9 cellular contexts compared by ENCODE assay signal in the genomic region with DNA sequence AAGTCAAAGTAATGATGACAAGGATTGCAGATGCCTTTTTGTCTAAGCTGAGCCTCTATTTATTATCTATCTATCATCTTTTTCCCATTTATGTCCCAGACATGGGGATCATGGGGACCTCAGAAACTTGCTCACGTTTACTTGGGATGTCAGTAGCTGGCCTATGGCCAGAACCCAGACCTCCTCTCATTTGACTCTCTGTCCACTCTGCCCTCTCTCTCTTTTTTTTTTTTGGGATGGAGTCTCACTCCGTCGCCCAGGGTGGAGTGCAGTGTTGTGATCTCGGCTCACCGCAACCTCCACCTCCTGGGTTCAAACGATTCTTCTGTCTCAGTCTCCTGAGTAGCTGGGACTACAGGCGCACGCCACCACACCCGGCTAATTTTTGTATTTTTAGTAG. TPM values are rescaled to one million over a fixed set of nuclear protein-coding genes. Genes with fewer than 3 reads are reported as not detected.
A peak's percentile ranks its signal among the peaks of the same experiment; 100 is the strongest.
DNase-seq lines count a peak whose midpoint lies in the region; ATAC-seq, FAIRE-seq and TF ChIP-seq lines count a peak whose summit lies in the region.
"Had no signal": no experiment of that assay in that cellular context is flagged by ENCODE, and none has a peak within 500 bp of the region (broad histone marks: within the 10 kb centered on the region; RNA-seq: fewer than 3 reads in every experiment).

No MANE protein-coding gene starts in this region.

- peaks cover 6 to 18% of the 10 kb centered on the region in 2 donors for H3K36me3 Mint-ChIP-seq in stimulated activated naive B cell treated with anti-CD40 and anti-IgM and Interleukin-4, amounts not matched to agents 10 μg/mL and 1 μg/mL and 100 μg/mL, for 72 hours
- H3K36me3 Mint-ChIP-seq in T-helper 17 cell (ENCODE audit: low read depth): no peaks in the 10 kb centered on the region

- peaks cover 8% of the 10 kb centered on the region for H3K36me3 ChIP-seq in IMR-90 (ENCODE audit: control insufficient read depth, insufficient read depth, low read length)
- H3K36me3 ChIP-seq in HepG2 (replicated peaks in 1 of 2; ENCODE audit: control insufficient read depth in 1 of 2, insufficient read depth in 2 of 2, low read length in 2 of 2): no peaks in the 10 kb centered on the region

- H2AFZ ChIP-seq in IMR-90 (replicated peaks; ENCODE audit: low read length, poor library complexity): no peak overlapping the region
- no peak overlapping the region for H2AFZ ChIP-seq in HepG2 (ENCODE audit: low read length)

- peaks cover 49 to 63% of the 10 kb centered on the region in 2 donors for H3K4me1 Mint-ChIP-seq in stimulated activated naive B cell treated with anti-CD40 and anti-IgM and Interleukin-4, amounts not matched to agents 10 μg/mL and 1 μg/mL and 100 μg/mL, for 72 hours
- peaks cover 17% of the 10 kb centered on the region for H3K4me1 Mint-ChIP-seq in T-helper 17 cell

- H3K79me1 ChIP-seq in IMR-90 (ENCODE audit: low read depth in 1 of 2, low read length in 2 of 2): peaks cover 21 to 39% of the 10 kb centered on the region in 2 experiments; a peak in 3 of 4 replicates

- H2BK15ac ChIP-seq in IMR-90 (ENCODE audit: low read depth, low read length): peak overlapping the region; percentile 95; the same call in 2 of the 3 replicates

- CTCF ChIA-PET in IMR-90 (lab: Yijun Ruan, JAX): no interaction called here
- CTCF ChIA-PET in HepG2 (lab: Yijun Ruan, JAX; ENCODE audit: low intra/inter-chr PET ratio, low total read pairs): no interaction called here

- no peak for TF ChIP-seq RAD21 in IMR-90 (IDR thresholded peaks at IDR 0.05; ENCODE audit: low read length)
- TF ChIP-seq RAD21 in HepG2 (CRISPR knock-in tag; IDR thresholded peaks at IDR 0.05): no peak

- TF ChIP-seq EP300 in HepG2 (IDR thresholded peaks at IDR 0.05; ENCODE audit: low read depth in 2 of 2, low read length in 2 of 2) (no peak), HepG2 (CRISPR knock-in tag; IDR thresholded peaks at IDR 0.05; ENCODE audit: borderline replicate concordance) (no peak)

- peak overlapping the region; percentile 86; the same call in 1 of the 2 replicates for H2AK5ac ChIP-seq in IMR-90 (ENCODE audit: low read depth, low read length)

- H4K91ac ChIP-seq in IMR-90 (ENCODE audit: insufficient read depth, low read depth, low read length): peak overlapping the region; percentile 95

- peak overlapping the region; percentile 81 for H3K27ac Mint-ChIP-seq in stimulated activated naive B cell treated with anti-CD40 and anti-IgM and Interleukin-4, amounts not matched to agents 10 μg/mL and 1 μg/mL and 100 μg/mL, for 72 hours
- no peak overlapping the region for H3K27ac Mint-ChIP-seq in T-helper 17 cell

- peak overlapping the region; percentile 96 for H2BK120ac ChIP-seq in IMR-90 (ENCODE audit: low read depth, low read length)

- peak overlapping the region; percentile 67; the same call in 1 of the 2 replicates for H3K56ac ChIP-seq in IMR-90 (ENCODE audit: extremely low read depth, insufficient read depth, low read length)

- H3K14ac ChIP-seq in IMR-90 (replicated peaks; ENCODE audit: low read depth, low read length): peak overlapping the region; percentile 89

- H3K9ac ChIP-seq in IMR-90 (ENCODE audit: low read depth, low read length) (peak overlapping the region; percentile 50), HepG2 (ENCODE audit: insufficient read depth, low read depth, low read length) (0 out of 2 replicates have a peak overlapping the region, but pooled peaks have one; percentile 35)

- no peaks in the 10 kb centered on the region for H3K27me3 Mint-ChIP-seq in stimulated activated naive B cell treated with anti-CD40 and anti-IgM and Interleukin-4, amounts not matched to agents 10 μg/mL and 1 μg/mL and 100 μg/mL, for 72 hours
- H3K27me3 Mint-ChIP-seq in T-helper 17 cell: no peaks in the 10 kb centered on the region

- H3K9me3 ChIP-seq in IMR-90 (ENCODE audit: control insufficient read depth, insufficient read depth, low read length) (no peaks in the 10 kb centered on the region), HepG2 (ENCODE audit: low read length) (no peaks in the 10 kb centered on the region), T-helper 17 cell (ENCODE audit: control insufficient read depth, low read length, poor library complexity, severe bottlenecking) (no peaks in the 10 kb centered on the region)

- in situ Hi-C loops in IMR-90 (cut with MboI; ENCODE audit: low sequenced_read_pairs): no loop called here
- in situ Hi-C loops in HepG2 (cut with HindIII; ENCODE audit: extremely low pct_ligation_motif_present, low pct_unique_long_range_greater_than_20kb): no loop called here

- peak overlapping the region; percentile 86 for H2BK5ac ChIP-seq in IMR-90 (ENCODE audit: low read depth, low read length, poor library complexity, severe bottlenecking)

- H4K5ac ChIP-seq in IMR-90 (ENCODE audit: low read depth, low read length): peak overlapping the region; percentile 23; the same call in 1 of the 2 replicates

- H3K4me1 ChIP-seq in IMR-90 (ENCODE audit: control insufficient read depth, insufficient read depth, low read length): peaks cover 30% of the 10 kb centered on the region
- H3K4me1 ChIP-seq in HepG2 (ENCODE audit: insufficient read depth, low read length): peaks cover 79% of the 10 kb centered on the region

- peaks cover 0 to 4% of the 10 kb centered on the region in 2 donors for H3K9me3 Mint-ChIP-seq in stimulated activated naive B cell treated with anti-CD40 and anti-IgM and Interleukin-4, amounts not matched to agents 10 μg/mL and 1 μg/mL and 100 μg/mL, for 72 hours

- intact Hi-C loops in IMR-90 (cut with micrococcal nuclease): loop anchor here (2.0 kb wide), 1 partner anchor 16 kb away; no protein-coding TSS in a partner anchor
- intact Hi-C loops in HepG2 (cut with micrococcal nuclease; ENCODE audit: unreplicated experiment): no loop called here

- H4K20me1 ChIP-seq in IMR-90 (ENCODE audit: insufficient read depth, low read length): peaks cover 13% of the 10 kb centered on the region
- H4K20me1 ChIP-seq in HepG2 (ENCODE audit: insufficient read depth, low read length): peaks cover 9% of the 10 kb centered on the region; the same call in 1 of the 2 replicates

- H3K79me2 ChIP-seq in HepG2 (ENCODE audit: insufficient read depth, low read length): peaks cover 13% of the 10 kb centered on the region

- TF ChIP-seq POLR2A in IMR-90 (IDR thresholded peaks at IDR 0.05; ENCODE audit: low read depth, low read length) (no peak), HepG2 (IDR thresholded peaks at IDR 0.05; ENCODE audit: insufficient read depth in 1 of 2, low read depth in 2 of 2, low read length in 2 of 2) (no peak)

- no peak for FAIRE-seq in HepG2 (lab: Jason Lieb, UNC)

- H4K8ac ChIP-seq in IMR-90 (ENCODE audit: low read depth in 2 of 2, low read length in 2 of 2): peak overlapping the region; percentile 57 to 81

- H3K27me3 ChIP-seq in IMR-90 (ENCODE audit: control insufficient read depth, insufficient read depth, low read length): no peaks in the 10 kb centered on the region
- H3K27me3 ChIP-seq in HepG2 (ENCODE audit: control insufficient read depth in 1 of 2, insufficient read depth in 2 of 2, low read length in 2 of 2): no peaks in the 10 kb centered on the region; a peak in 1 of 5 replicates

- peaks cover 15% of the 10 kb centered on the region for H3K9me1 ChIP-seq in IMR-90 (ENCODE audit: insufficient read depth, low read length)

- no peak overlapping the region for H3K4me3 ChIP-seq in IMR-90 (ENCODE audit: insufficient read depth, low read depth, low read length)
- no peak overlapping the region for H3K4me3 ChIP-seq in HepG2 (replicated peaks in 1 of 3; ENCODE audit: insufficient read depth in 1 of 3, low read depth in 2 of 3, low read length in 3 of 3)

- peak overlapping the region; percentile 96 for H3K4ac ChIP-seq in IMR-90 (ENCODE audit: low read depth, low read length)

- dilution Hi-C loops in IMR-90 (cut with HindIII; ENCODE audit: low sequenced_read_pairs, unreplicated experiment): no loop called here

- H3K4me2 ChIP-seq in IMR-90 (ENCODE audit: low read depth, low read length) (no peak overlapping the region), HepG2 (ENCODE audit: low read depth, low read length) (0 out of 2 replicates have a peak overlapping the region, but pooled peaks have one; percentile 62)

- H2AK9ac ChIP-seq in IMR-90 (replicated peaks; ENCODE audit: low read depth, low read length, poor library complexity): no peak overlapping the region

- POLR2A ChIA-PET in IMR-90 (lab: Charles Lee; ENCODE audit: unreplicated experiment): no interaction called here
- POLR2A ChIA-PET in HepG2 (lab: Yijun Ruan, JAX): interaction anchor here (1.3 to 2.8 kb wide), 3 partner anchors 8 to 29 kb away, joined by 3 to 22 read pairs (median 8); no protein-coding TSS in a partner anchor

- WGBS in IMR-90 (ENCODE audit: extremely low coverage in 2 of 2, insufficient read length in 1 of 2), 2 experiments: no CpG with 5 or more reads among the region's 9 CpGs
- 93% methylated on average over 9 of the region's 9 CpGs for WGBS in HepG2 (ENCODE audit: low lambda C conversion rate)

- peak overlapping the region; percentile 46 to 52 for H3K4me3 Mint-ChIP-seq in stimulated activated naive B cell treated with anti-CD40 and anti-IgM and Interleukin-4, amounts not matched to agents 10 μg/mL and 1 μg/mL and 100 μg/mL, for 72 hours
- H3K4me3 Mint-ChIP-seq in T-helper 17 cell: no peak overlapping the region

- peak overlapping the region; percentile 95 for H2BK20ac ChIP-seq in IMR-90 (ENCODE audit: low read depth, low read length)

- H3K23ac ChIP-seq in IMR-90 (ENCODE audit: low read depth, low read length): peak overlapping the region; percentile 85; the same call in 1 of the 2 replicates

- TF ChIP-seq CTCF in IMR-90 (conservative IDR thresholded peaks at IDR 0.05; ENCODE audit: low read depth, low read length) (no peak), HepG2 (CRISPR knock-in tag; IDR thresholded peaks at IDR 0.05) (no peak), GM20000 (IDR thresholded peaks at IDR 0.05; ENCODE audit: extremely low read depth, missing control alignments) (no peak)

- DNase-seq in IMR-90 (no peak), HepG2 (ENCODE audit: low spot score) (no peak), GM20000 (ENCODE audit: low spot score) (no peak), T-helper 17 cell (no peak)
- DNase-seq in stimulated activated naive B cell treated with anti-CD40 and anti-IgM and Interleukin-4, amounts not matched to agents 10 μg/mL and 1 μg/mL and 100 μg/mL, for 72 hours: no peak
- DNase-seq: KG1 had no signal

- H3K18ac ChIP-seq in IMR-90 (ENCODE audit: low read depth, low read length): peak overlapping the region; percentile 75; the same call in 1 of the 2 replicates

- H3K27ac ChIP-seq in IMR-90 (ENCODE audit: insufficient read depth, low read length) (peak overlapping the region; percentile 87), angular gyrus (ENCODE audit: low read depth, low read length) (peak overlapping the region; percentile 71), HepG2 (ENCODE audit: extremely low read length, insufficient read depth, low read length) (peak overlapping the region; percentile 98)

- ATAC-seq in IMR-90 (ENCODE audit: low read depth) (no peak), HepG2 (no peak), GM21515 (IDR thresholded peaks at IDR 0.05; ENCODE audit: unreplicated experiment) (no peak), T-helper 17 cell (no peak), GM21526 (IDR thresholded peaks at IDR 0.05; ENCODE audit: low FRiP score, unreplicated experiment) (no peak)
- ATAC-seq in stimulated activated naive B cell treated with anti-CD40 and anti-IgM and Interleukin-4, amounts not matched to agents 10 μg/mL and 1 μg/mL and 100 μg/mL, for 72 hours (replicated peaks): no peak

- no TSS peak for BruUV-seq in IMR-90 (replicated peaks; lab: Mats Ljungman, UMichigan)
- BruUV-seq in HepG2 (replicated peaks; lab: Mats Ljungman, UMichigan): TSS peak; percentile 49

RNA-seq across cellular contexts. Expression of a gene that starts 3.7 kb away (rescaled TPM):
- total RNA-seq in IMR-90 (2012; rRNA removed) (109 and 171 TPM in 2 replicates), HepG2 (2016; rRNA removed; fragmentation: Illumina TruSeq; extraction: Trizol) (67.8 and 115 TPM in 2 replicates), T-helper 17 cell (10 to 100 TPM in 1 of 2 donors, 1 to 10 TPM in 1; 8.6 to 10.7 TPM)
- polyA plus RNA-seq in IMR-90 (2012; rRNA removed) (304 and 385 TPM in 2 replicates), HepG2 (2011; rRNA removed) (34.9 and 64.8 TPM in 2 replicates)
- polyA plus RNA-seq in IMR-90 (2012; cell fraction: cytosol; rRNA removed): 781 and 851 TPM in 2 replicates
- polyA plus RNA-seq in IMR-90 (2012; cell fraction: nucleus; rRNA removed; ENCODE audit: low replicate concordance): 1,444 and 1,599 TPM in 2 replicates
- 119 and 126 TPM in 2 replicates for total RNA-seq in HepG2 (2016; cell fraction: cytosol; rRNA removed; fragmentation: Illumina TruSeq; extraction: Trizol; ENCODE audit: low read depth)
- total RNA-seq in HepG2 (2016; cell fraction: insoluble cytoplasmic fraction; rRNA removed; fragmentation: Illumina TruSeq; extraction: Trizol): 65.6 and 120 TPM in 2 replicates
- total RNA-seq in HepG2 (2016; cell fraction: membrane; rRNA removed; fragmentation: Illumina TruSeq; extraction: Trizol): 79.8 and 82.4 TPM in 2 replicates
- total RNA-seq in HepG2 (2016; cell fraction: nucleus; rRNA removed; fragmentation: Illumina TruSeq; extraction: Trizol): 82.3 and 85.6 TPM in 2 replicates
- polyA plus RNA-seq in HepG2 (2011; cell fraction: cytosol; rRNA removed): 40.3 and 106 TPM in 2 replicates
- polyA plus RNA-seq in HepG2 (2011; cell fraction: nucleus; rRNA removed): 50.4 and 124 TPM in 2 replicates
- polyA plus RNA-seq in HepG2 (2012): 19.1 and 19.4 TPM in 2 replicates
- polyA plus RNA-seq in HepG2 (2016; cell fraction: cytosol; fragmentation: Illumina TruSeq; extraction: Trizol; ENCODE audit: low read depth): 19.4 and 20.9 TPM in 2 replicates
- 67.3 and 67.6 TPM in 2 replicates for polyA plus RNA-seq in HepG2 (2016; cell fraction: insoluble cytoplasmic fraction; fragmentation: Illumina TruSeq; extraction: Trizol; ENCODE audit: low read depth)
- polyA plus RNA-seq in HepG2 (2016; cell fraction: membrane; fragmentation: Illumina TruSeq; extraction: Trizol; ENCODE audit: low read depth): 27.8 and 28.9 TPM in 2 replicates
- polyA plus RNA-seq in HepG2 (2016; cell fraction: nucleus; fragmentation: Illumina TruSeq; extraction: Trizol; ENCODE audit: insufficient read depth, low read depth): 106 and 110 TPM in 2 replicates
- 66.2 and 315 TPM in 2 replicates for polyA minus RNA-seq in HepG2 (2011; rRNA and poly(A)+ RNA removed; ENCODE audit: low replicate concordance)
- polyA minus RNA-seq in HepG2 (2011; cell fraction: cytosol; rRNA and poly(A)+ RNA removed): 18.4 and 43.5 TPM in 2 replicates
- polyA minus RNA-seq in HepG2 (2011; cell fraction: nucleus; rRNA and poly(A)+ RNA removed): 53.5 and 115 TPM in 2 replicates

RNA-seq across cellular contexts. Expression of a gene that starts 32.0 kb away (rescaled TPM):
- total RNA-seq in IMR-90 (2012; rRNA removed) (0.36 and 0.56 TPM in 2 replicates), HepG2 (2016; rRNA removed; fragmentation: Illumina TruSeq; extraction: Trizol) (5.7 and 6.6 TPM in 2 replicates), T-helper 17 cell (1 to 10 TPM; 5.4 TPM)
- polyA plus RNA-seq in IMR-90 (2012; rRNA removed) (0.39 and 0.51 TPM in 2 replicates), HepG2 (2011; rRNA removed) (0.50 and 0.65 TPM in 2 replicates)
- polyA plus RNA-seq in IMR-90 (2012; cell fraction: cytosol; rRNA removed): 0.16 and 0.19 TPM in 2 replicates
- polyA plus RNA-seq in IMR-90 (2012; cell fraction: nucleus; rRNA removed; ENCODE audit: low replicate concordance): 0.55 and 0.63 TPM in 2 replicates
- total RNA-seq in HepG2 (2016; cell fraction: cytosol; rRNA removed; fragmentation: Illumina TruSeq; extraction: Trizol; ENCODE audit: low read depth): 1.1 and 1.3 TPM in 2 replicates
- 4.9 and 6.0 TPM in 2 replicates for total RNA-seq in HepG2 (2016; cell fraction: insoluble cytoplasmic fraction; rRNA removed; fragmentation: Illumina TruSeq; extraction: Trizol)
- total RNA-seq in HepG2 (2016; cell fraction: membrane; rRNA removed; fragmentation: Illumina TruSeq; extraction: Trizol): 2.6 TPM in 2 replicates
- total RNA-seq in HepG2 (2016; cell fraction: nucleus; rRNA removed; fragmentation: Illumina TruSeq; extraction: Trizol): 5.1 and 7.1 TPM in 2 replicates
- 0.29 and 0.35 TPM in 2 replicates for polyA plus RNA-seq in HepG2 (2011; cell fraction: cytosol; rRNA removed)
- 1.9 TPM in 2 replicates for polyA plus RNA-seq in HepG2 (2011; cell fraction: nucleus; rRNA removed)
- 0.63 and 1.4 TPM in 2 replicates for polyA plus RNA-seq in HepG2 (2012)
- 0.24 and 0.26 TPM in 2 replicates for polyA plus RNA-seq in HepG2 (2016; cell fraction: cytosol; fragmentation: Illumina TruSeq; extraction: Trizol; ENCODE audit: low read depth)
- 3.4 and 4.2 TPM in 2 replicates for polyA plus RNA-seq in HepG2 (2016; cell fraction: insoluble cytoplasmic fraction; fragmentation: Illumina TruSeq; extraction: Trizol; ENCODE audit: low read depth)
- 0.62 and 0.69 TPM in 2 replicates for polyA plus RNA-seq in HepG2 (2016; cell fraction: membrane; fragmentation: Illumina TruSeq; extraction: Trizol; ENCODE audit: low read depth)
- 12.8 and 14.2 TPM in 2 replicates for polyA plus RNA-seq in HepG2 (2016; cell fraction: nucleus; fragmentation: Illumina TruSeq; extraction: Trizol; ENCODE audit: insufficient read depth, low read depth)
- 1.8 and 19.5 TPM in 2 replicates for polyA minus RNA-seq in HepG2 (2011; rRNA and poly(A)+ RNA removed; ENCODE audit: low replicate concordance)
- 0.79 and 1.1 TPM in 2 replicates for polyA minus RNA-seq in HepG2 (2011; cell fraction: cytosol; rRNA and poly(A)+ RNA removed)
- polyA minus RNA-seq in HepG2 (2011; cell fraction: nucleus; rRNA and poly(A)+ RNA removed): 0.87 and 1.3 TPM in 2 replicates
